In the genomic region with DNA sequence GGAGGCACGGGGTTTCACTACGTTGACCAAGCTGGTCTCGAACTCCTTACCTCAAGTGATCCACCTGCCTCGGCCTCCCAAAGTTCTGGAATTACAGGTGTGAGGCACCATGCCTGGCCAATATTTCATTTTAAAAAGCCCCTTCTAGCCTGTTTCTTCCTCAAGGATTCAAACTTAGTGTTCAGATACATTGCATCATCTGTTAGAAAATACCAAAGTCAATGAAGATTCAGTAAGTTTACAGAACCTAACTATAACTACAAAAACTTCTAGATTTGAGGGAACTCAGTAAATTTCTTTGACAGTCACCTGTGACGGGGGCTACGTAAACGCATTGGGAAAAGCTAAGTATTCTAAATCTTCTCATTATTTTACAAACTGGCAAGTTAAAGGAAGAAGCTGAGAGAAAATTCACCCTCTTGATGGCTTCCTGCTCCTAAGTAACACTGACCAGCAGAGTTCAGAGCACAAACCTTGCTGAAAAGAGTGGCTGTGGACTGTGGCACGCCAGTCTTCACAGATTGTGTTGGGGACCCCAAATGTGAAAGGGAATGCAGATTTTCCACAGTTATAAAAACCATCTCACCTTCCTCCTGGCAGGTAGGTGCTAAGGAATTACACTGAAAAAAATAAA, we compare ENCODE assay signal across 14 cellular contexts.
DNase-seq lines count a peak whose midpoint lies in the region; TF ChIP-seq lines count a peak whose summit lies in the region.
"Had no signal": no experiment of that assay in that cellular context is flagged by ENCODE, and none has a peak within 500 bp of the region (broad histone marks: within the 10 kb centered on the region; RNA-seq: fewer than 3 reads in every experiment).

No MANE protein-coding gene starts in this region.

- no peaks in the 10 kb centered on the region for H3K27me3 Mint-ChIP-seq in activated CD4-positive, alpha-beta T cell treated with anti-CD3 and anti-CD28 coated beads, Interleukin-2, amount 10 ng/mL, durations not matched to agents 7 days and 5 days
- H3K27me3 Mint-ChIP-seq: activated naive CD8-positive, alpha-beta T cell treated with anti-CD3 and anti-CD28 coated beads, Interleukin-2, amount 50 U/mL, for 24 hours had no signal

- H3F3A ChIP-seq in SK-N-SH (replicated peaks; ENCODE audit: insufficient read depth), result peaks cover 47% of the 10 kb centered on the region

- no peak overlapping the region for H3K14ac ChIP-seq in neuronal stem cell (ENCODE audit: low read length)

- H3K9ac ChIP-seq in SK-N-SH (peak overlapping the region; percentile 78), neuronal stem cell (ENCODE audit: low read depth, low read length, poor library complexity) (no peak overlapping the region)

- H4K8ac ChIP-seq in neuronal stem cell (ENCODE audit: low read depth, low read length), result no peak overlapping the region

- H3K27ac Mint-ChIP-seq in activated CD4-positive, alpha-beta T cell treated with anti-CD3 and anti-CD28 coated beads, Interleukin-2, amount 10 ng/mL, durations not matched to agents 7 days and 5 days, result no peak overlapping the region
- H3K27ac Mint-ChIP-seq: activated naive CD8-positive, alpha-beta T cell treated with anti-CD3 and anti-CD28 coated beads, Interleukin-2, amount 50 U/mL, for 24 hours; CD8-positive, alpha-beta T cell; effector memory CD8-positive, alpha-beta T cell had no signal

- H4K20me1 ChIP-seq in SK-N-SH (ENCODE audit: insufficient read depth), result no peaks in the 10 kb centered on the region

- intact Hi-C loops in uterus (cut with DNase I; ENCODE audit: low total_unique reads), result no loop called here

- H3K9me3 ChIP-seq in SK-N-SH (no peaks in the 10 kb centered on the region), neuronal stem cell (replicated peaks in 1 of 2; ENCODE audit: control insufficient read depth in 2 of 2, insufficient read depth in 1 of 2, low read depth in 1 of 2, low read length in 2 of 2) (no peaks in the 10 kb centered on the region), uterus (no peaks in the 10 kb centered on the region), MG63 (no peaks in the 10 kb centered on the region)
- H3K9me3 ChIP-seq: heart left ventricle had no signal

- H2BK15ac ChIP-seq in neuronal stem cell (ENCODE audit: low read length), result no peak overlapping the region

- CTCF ChIA-PET in SK-N-SH (lab: Yijun Ruan, JAX), result interaction anchor here (0.7 to 1.0 kb wide), 2 partner anchors 22 to 33 kb away, joined by 3 to 7 read pairs; no protein-coding TSS in a partner anchor
- CTCF ChIA-PET in activated CD4-positive, alpha-beta T cell treated with anti-CD3 and anti-CD28 coated beads, Interleukin-2, amount 10 ng/mL, durations not matched to agents 7 days and 5 days (lab: Charles Lee), result no interaction called here

- WGBS in SK-N-SH (ENCODE audit: low lambda C conversion rate), result 85% methylated on average over 8 of the region's 8 CpGs
- no CpG with 5 or more reads among the region's 8 CpGs for WGBS in neuronal stem cell (ENCODE audit: extremely low coverage in 2 of 2, insufficient read length in 2 of 2, insufficient replicate concordance in 1 of 2), 2 donors

- H2BK5ac ChIP-seq in neuronal stem cell (ENCODE audit: low read length), result no peak overlapping the region

- POLR2A ChIA-PET in SK-N-SH (lab: Yijun Ruan, JAX), result no interaction called here
- POLR2A ChIA-PET in activated CD4-positive, alpha-beta T cell treated with anti-CD3 and anti-CD28 coated beads, Interleukin-2, amount 10 ng/mL, durations not matched to agents 7 days and 5 days (lab: Charles Lee), result no interaction called here

- H2BK120ac ChIP-seq in neuronal stem cell (ENCODE audit: low read depth, low read length), result no peak overlapping the region

- no peaks in the 10 kb centered on the region for H3K9me2 ChIP-seq in SK-N-SH

- H3K36me3 ChIP-seq in SK-N-SH (replicated peaks in 1 of 2; ENCODE audit: control insufficient read depth in 1 of 2, insufficient read depth in 2 of 2, low read length in 1 of 2) (no peaks in the 10 kb centered on the region), neuronal stem cell (replicated peaks in 1 of 2; ENCODE audit: control insufficient read depth in 2 of 2, insufficient read depth in 2 of 2, low read length in 2 of 2) (no peaks in the 10 kb centered on the region), uterus (no peaks in the 10 kb centered on the region), MG63 (no peaks in the 10 kb centered on the region)
- H3K36me3 ChIP-seq: WERI-Rb-1 had no signal

- no peak overlapping the region for H3K4ac ChIP-seq in neuronal stem cell (ENCODE audit: low read length)

- TF ChIP-seq EP300 in SK-N-SH (IDR thresholded peaks at IDR 0.05; ENCODE audit: borderline replicate concordance in 1 of 2, low read depth in 1 of 2, low read length in 1 of 2), result no peak

- H3K18ac ChIP-seq in neuronal stem cell (ENCODE audit: low read length), result no peak overlapping the region

- H2AK5ac ChIP-seq in neuronal stem cell (ENCODE audit: low read depth, low read length), result no peak overlapping the region

- H3K4me1 Mint-ChIP-seq in activated CD4-positive, alpha-beta T cell treated with anti-CD3 and anti-CD28 coated beads, Interleukin-2, amount 10 ng/mL, durations not matched to agents 7 days and 5 days, result no peaks in the 10 kb centered on the region
- H3K4me1 Mint-ChIP-seq: activated naive CD8-positive, alpha-beta T cell treated with anti-CD3 and anti-CD28 coated beads, Interleukin-2, amount 50 U/mL, for 24 hours had no signal

- no peaks in the 10 kb centered on the region for H3K9me3 Mint-ChIP-seq in activated CD4-positive, alpha-beta T cell treated with anti-CD3 and anti-CD28 coated beads, Interleukin-2, amount 10 ng/mL, durations not matched to agents 7 days and 5 days
- H3K9me3 Mint-ChIP-seq: activated naive CD8-positive, alpha-beta T cell treated with anti-CD3 and anti-CD28 coated beads, Interleukin-2, amount 50 U/mL, for 24 hours; CD8-positive, alpha-beta T cell had no signal

- H3K36me3 Mint-ChIP-seq in activated CD4-positive, alpha-beta T cell treated with anti-CD3 and anti-CD28 coated beads, Interleukin-2, amount 10 ng/mL, durations not matched to agents 7 days and 5 days (ENCODE audit: low read depth), result no peaks in the 10 kb centered on the region
- H3K36me3 Mint-ChIP-seq: CD8-positive, alpha-beta T cell had no signal

- no peak for TF ChIP-seq POLR2A in uterus (IDR thresholded peaks at IDR 0.05)

- H2BK12ac ChIP-seq in neuronal stem cell (ENCODE audit: low read length), result no peak overlapping the region

- H3K4me3 ChIP-seq in SK-N-SH (ENCODE audit: low read depth in 2 of 2, low read length in 1 of 2) (no peak overlapping the region), neuronal stem cell (ENCODE audit: low read length in 2 of 2) (no peak overlapping the region), uterus (no peak overlapping the region), MG63 (no peak overlapping the region)
- H3K4me3 ChIP-seq: heart left ventricle had no signal

- H3K27ac ChIP-seq in SK-N-SH (ENCODE audit: low read depth in 2 of 2, low read length in 1 of 2), result peak overlapping the region; percentile 89 to 99
- peak overlapping the region; percentile 84 for H3K27ac ChIP-seq in epithelial cell of prostate
- H3K27ac ChIP-seq in neuronal stem cell (replicated peaks; ENCODE audit: low read length), result peak overlapping the region; percentile 55
- H3K27ac ChIP-seq in uterus, result peak overlapping the region; percentile 85 to 87
- H3K27ac ChIP-seq: WERI-Rb-1 had no signal

- peak overlapping the region; percentile 39 for H3K4me2 ChIP-seq in SK-N-SH
- no peak overlapping the region for H3K4me2 ChIP-seq in neuronal stem cell (ENCODE audit: insufficient read depth, low read length, poor library complexity, severe bottlenecking)

- H3K23ac ChIP-seq in neuronal stem cell (ENCODE audit: low read depth, low read length, poor library complexity), result no peak overlapping the region

- H3K4me1 ChIP-seq in SK-N-SH (ENCODE audit: control insufficient read depth in 1 of 2, insufficient read depth in 2 of 2, low read depth in 1 of 2, low read length in 1 of 2), result peaks cover 15 to 52% of the 10 kb centered on the region in 2 experiments
- H3K4me1 ChIP-seq in neuronal stem cell (ENCODE audit: control insufficient read depth in 2 of 2, insufficient read depth in 1 of 2, low read depth in 1 of 2, low read length in 2 of 2), result peaks cover 8 to 13% of the 10 kb centered on the region in 2 donors
- peaks cover 0 to 11% of the 10 kb centered on the region in 2 donors for H3K4me1 ChIP-seq in uterus

- H3K27me3 ChIP-seq in SK-N-SH (ENCODE audit: insufficient read depth) (no peaks in the 10 kb centered on the region), neuronal stem cell (ENCODE audit: control insufficient read depth in 3 of 3, insufficient read depth in 3 of 3, low read depth in 1 of 3, low read length in 3 of 3) (no peaks in the 10 kb centered on the region), uterus (no peaks in the 10 kb centered on the region), MG63 (no peaks in the 10 kb centered on the region)
- H3K27me3 ChIP-seq: heart left ventricle had no signal

- DNase-seq in SK-N-SH (no peak), epithelial cell of prostate (ENCODE audit: low read depth, low spot score) (no peak), neuronal stem cell (ENCODE audit: low spot score) (no peak), uterus (no peak), MG63 (no peak), HCEC 1CT (no peak)
- DNase-seq in activated CD4-positive, alpha-beta T cell treated with anti-CD3 and anti-CD28 coated beads, Interleukin-2, amount 10 ng/mL, durations not matched to agents 7 days and 5 days, result no peak
- DNase-seq: activated naive CD8-positive, alpha-beta T cell treated with anti-CD3 and anti-CD28 coated beads, Interleukin-2, amount 50 U/mL, for 24 hours; CD8-positive, alpha-beta T cell; effector memory CD8-positive, alpha-beta T cell; NCI-H1417 treated with DMSO at 0.1 percent for 48 hours; NCI-H524 treated with DMSO at 0.1 percent for 48 hours; WERI-Rb-1 had no signal

- H3K79me1 ChIP-seq in neuronal stem cell (ENCODE audit: low read depth, low read length), result no peaks in the 10 kb centered on the region

- H4K91ac ChIP-seq in neuronal stem cell (ENCODE audit: low read depth, low read length, poor library complexity), result no peak overlapping the region

- no peak overlapping the region for H3K4me3 Mint-ChIP-seq in activated CD4-positive, alpha-beta T cell treated with anti-CD3 and anti-CD28 coated beads, Interleukin-2, amount 10 ng/mL, durations not matched to agents 7 days and 5 days
- H3K4me3 Mint-ChIP-seq: activated naive CD8-positive, alpha-beta T cell treated with anti-CD3 and anti-CD28 coated beads, Interleukin-2, amount 50 U/mL, for 24 hours; CD8-positive, alpha-beta T cell; effector memory CD8-positive, alpha-beta T cell had no signal

- no peak for TF ChIP-seq RAD21 in SK-N-SH (IDR thresholded peaks at IDR 0.05; ENCODE audit: low read length)

- TF ChIP-seq CTCF in SK-N-SH (IDR thresholded peaks at IDR 0.05) (peak; percentile 25; the same call in 1 of the 2 replicates), uterus (IDR thresholded peaks at IDR 0.05) (no peak)

- H2AFZ ChIP-seq in SK-N-SH (ENCODE audit: low read depth) (no peak overlapping the region), neuronal stem cell (ENCODE audit: low read length) (peak overlapping the region; percentile 89)

- H3K79me2 ChIP-seq in SK-N-SH (ENCODE audit: insufficient read depth), result no peaks in the 10 kb centered on the region

TF ChIP-seq in SK-N-SH, 30 proteins besides CTCF, POLR2A, EP300 and RAD21 (continues in another document):
- TF ChIP-seq CHD2 (IDR thresholded peaks at IDR 0.05; ENCODE audit: low read length, partially characterized antibody) (no peak), RXRA (IDR thresholded peaks at IDR 0.05; ENCODE audit: borderline replicate concordance, low read depth) (no peak), SMC3 (IDR thresholded peaks at IDR 0.05; ENCODE audit: low read depth, low read length) (no peak)
